ENCODE assay signal across 8 cellular contexts in genomic region chr3:141486416-141486734, GRCh38. TPM values are rescaled to one million over a fixed set of nuclear protein-coding genes. Genes with fewer than 3 reads are reported as not detected.
DNase-seq lines count a peak whose midpoint lies in the region; ATAC-seq and TF ChIP-seq lines count a peak whose summit lies in the region.

No MANE protein-coding gene starts in this region.

- 2 to 4% (median 3%) methylated on average over 5 of the region's 5 CpGs for whole genome bisulfite sequencing in heart left ventricle, 4 donors
- 2% methylated on average over 5 of the region's 5 CpGs for WGBS in liver
- 1 to 3% methylated on average over 5 of the region's 5 CpGs for WGBS in thyroid gland, 2 donors

- H3K27ac ChIP-seq in heart left ventricle (peak overlapping the region in 11 of 12 donors; percentile 24 to 97 (median 86)), liver (ENCODE audit: low read depth in 1 of 2, low read length in 2 of 2) (peak overlapping the region; percentile 57 to 72), thyroid gland (peak overlapping the region in 2 of 3 donors; percentile 27 to 54)

- no peak overlapping the region for H3K9ac ChIP-seq in liver (ENCODE audit: low read depth in 1 of 2, low read length in 2 of 2)

- ATAC-seq in heart left ventricle: no peak

- no peak for TF ChIP-seq RAD21 in liver (IDR thresholded peaks at IDR 0.05)

- in situ Hi-C loops in astrocyte of the cerebellum (cut with HindIII; ENCODE audit: low sequenced_read_pairs): no loop called here

- H3K4me3 ChIP-seq in heart left ventricle (peak overlapping the region; percentile 22 to 98 (median 88)), astrocyte of the cerebellum (ENCODE audit: low read depth, low read length) (peak overlapping the region; percentile 72), liver (ENCODE audit: low read depth in 1 of 3, low read length in 3 of 3) (peak overlapping the region; percentile 18 to 99 (median 63)), thyroid gland (replicated peaks in 1 of 3) (peak overlapping the region in 1 of 3 donors; percentile 81)

- DNase-seq in heart left ventricle: no peak
- DNase-seq in cardiac septum (ENCODE audit: low spot score): no peak
- DNase-seq in astrocyte of the cerebellum (ENCODE audit: low read depth): no peak
- no peak for DNase-seq in thyroid gland
- DNase-seq in NCI-H2227 (lab: John Stamatoyannopoulos, UW; ENCODE audit: unreplicated experiment): no peak
- no peak for DNase-seq in COLO668 (lab: John Stamatoyannopoulos, UW; ENCODE audit: unreplicated experiment)
- no peak for DNase-seq in T-helper 9 cell

- intact Hi-C loops in heart left ventricle (cut with DNase I) (loop anchor here in 3 of 10 donors (5.0 kb wide), 3 partner anchors 36 to 56 kb away; no protein-coding TSS in a partner anchor), cardiac septum (cut with DNase I) (loop anchor here (2.0 to 10.0 kb wide), 2 partner anchors 252 to 388 kb away; partner anchors contain the start of genes ATP1B3 and RNF7), thyroid gland (cut with DNase I) (no loop called here)

- H3K27me3 ChIP-seq in heart left ventricle (no peaks in the 10 kb centered on the region), liver (ENCODE audit: control insufficient read depth in 4 of 4, insufficient read depth in 4 of 4, low read length in 3 of 4) (no peaks in the 10 kb centered on the region), thyroid gland (no peaks in the 10 kb centered on the region)

- no peaks in the 10 kb centered on the region for H3K9me3 ChIP-seq in heart left ventricle
- H3K9me3 ChIP-seq in liver (ENCODE audit: control insufficient read depth in 4 of 4, low read length in 3 of 4): no peaks in the 10 kb centered on the region
- no peaks in the 10 kb centered on the region for H3K9me3 ChIP-seq in thyroid gland

- H3K4me1 ChIP-seq in heart left ventricle: peaks cover 0 to 70% (median 17%) of the 10 kb centered on the region in 12 donors
- H3K4me1 ChIP-seq in liver (ENCODE audit: control insufficient read depth in 4 of 4, insufficient read depth in 4 of 4, low read length in 3 of 4): peaks cover 2 to 17% (median 12%) of the 10 kb centered on the region in 4 donors
- peaks cover 0 to 11% of the 10 kb centered on the region in 2 donors for H3K4me1 ChIP-seq in thyroid gland

- TF ChIP-seq POLR2A in heart left ventricle (IDR thresholded peaks at IDR 0.05) (no peak), thyroid gland (IDR thresholded peaks at IDR 0.05) (no peak)

- no peak for TF ChIP-seq CTCF in heart left ventricle (IDR thresholded peaks at IDR 0.05)
- TF ChIP-seq CTCF in astrocyte of the cerebellum (IDR thresholded peaks at IDR 0.05; ENCODE audit: low read depth, low read length, missing control alignments): no peak
- no peak for TF ChIP-seq CTCF in liver (IDR thresholded peaks at IDR 0.05; ENCODE audit: low read depth, low read length, missing input control)
- no peak for TF ChIP-seq CTCF in thyroid gland (IDR thresholded peaks at IDR 0.05)

- no peaks in the 10 kb centered on the region for H3K36me3 ChIP-seq in heart left ventricle
- H3K36me3 ChIP-seq in liver (ENCODE audit: control insufficient read depth in 4 of 4, insufficient read depth in 3 of 4, low read depth in 1 of 4, low read length in 3 of 4): no peaks in the 10 kb centered on the region
- no peaks in the 10 kb centered on the region for H3K36me3 ChIP-seq in thyroid gland

TF ChIP-seq in liver, 16 proteins besides CTCF, POLR2A, EP300 and RAD21:
- TF ChIP-seq ATF3 (IDR thresholded peaks at IDR 0.05): no peak
- TF ChIP-seq JUND (IDR thresholded peaks at IDR 0.05): no peak
- TF ChIP-seq FOXA1 (IDR thresholded peaks at IDR 0.05): no peak
- no peak for TF ChIP-seq HNF4G (IDR thresholded peaks at IDR 0.05)
- no peak for TF ChIP-seq HNF4A (conservative IDR thresholded peaks at IDR 0.05)
- TF ChIP-seq TAF1 (conservative IDR thresholded peaks at IDR 0.05): no peak
- TF ChIP-seq REST (IDR thresholded peaks at IDR 0.05): no peak

RNA-seq across cellular contexts. Expression of gene RASA2, which starts 0.5 kb away (rescaled TPM):
- 10 to 100 TPM in 1 of 9 donors, 1 to 10 TPM in 8; 2.2 to 12.3 (median 4.2) TPM for total RNA-seq in heart left ventricle
- 1 to 10 TPM; 2.0 to 2.2 TPM for polyA plus RNA-seq in heart left ventricle
- 7.1 TPM for total RNA-seq in cardiac septum
- total RNA-seq in liver: 1 to 10 TPM; 5.3 to 5.4 TPM
- polyA plus RNA-seq in liver: 1 to 10 TPM; 1.6 to 3.9 TPM
- 10 to 100 TPM; 12.0 to 45.5 (median 23.3) TPM for total RNA-seq in thyroid gland
